8 cellular contexts compared by ENCODE assay signal in genomic region chr1:155255243-155256100, GRCh38. TPM values are rescaled to one million over a fixed set of nuclear protein-coding genes. Genes with fewer than 3 reads are reported as not detected.
DNase-seq lines count a peak whose midpoint lies in the region; ATAC-seq and TF ChIP-seq lines count a peak whose summit lies in the region.

A gene with protein sequence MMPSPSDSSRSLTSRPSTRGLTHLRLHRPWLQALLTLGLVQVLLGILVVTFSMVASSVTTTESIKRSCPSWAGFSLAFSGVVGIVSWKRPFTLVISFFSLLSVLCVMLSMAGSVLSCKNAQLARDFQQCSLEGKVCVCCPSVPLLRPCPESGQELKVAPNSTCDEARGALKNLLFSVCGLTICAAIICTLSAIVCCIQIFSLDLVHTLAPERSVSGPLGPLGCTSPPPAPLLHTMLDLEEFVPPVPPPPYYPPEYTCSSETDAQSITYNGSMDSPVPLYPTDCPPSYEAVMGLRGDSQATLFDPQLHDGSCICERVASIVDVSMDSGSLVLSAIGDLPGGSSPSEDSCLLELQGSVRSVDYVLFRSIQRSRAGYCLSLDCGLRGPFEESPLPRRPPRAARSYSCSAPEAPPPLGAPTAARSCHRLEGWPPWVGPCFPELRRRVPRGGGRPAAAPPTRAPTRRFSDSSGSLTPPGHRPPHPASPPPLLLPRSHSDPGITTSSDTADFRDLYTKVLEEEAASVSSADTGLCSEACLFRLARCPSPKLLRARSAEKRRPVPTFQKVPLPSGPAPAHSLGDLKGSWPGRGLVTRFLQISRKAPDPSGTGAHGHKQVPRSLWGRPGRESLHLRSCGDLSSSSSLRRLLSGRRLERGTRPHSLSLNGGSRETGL (minus strand): TSS chr1:155255483. CDS start chr1:155254877, 606 bp downstream.

- peak within 1 kb of the TSS; percentile 76; the same call in 1 of the 2 replicates for H3K27ac ChIP-seq in GM23338 (ENCODE audit: low read depth)
- peak within 1 kb of the TSS; percentile 90 to 100 (median 98) for H3K27ac ChIP-seq in heart right ventricle
- peak within 1 kb of the TSS; percentile 87 for H3K27ac ChIP-seq in urinary bladder (ENCODE audit: low read depth)

- no peaks in the 10 kb centered on the region for H4K20me1 ChIP-seq in GM23338 (replicated peaks; ENCODE audit: insufficient read depth)

- H3K27ac Mint-ChIP-seq in Caco-2 (ENCODE audit: unreplicated experiment) (peak within 1 kb of the TSS; percentile 93), GM23338 (peak within 1 kb of the TSS; percentile 57)
- H3K27ac Mint-ChIP-seq in T-helper 1 cell treated with Interleukin-12 subunit alpha and Interleukin-12 subunit beta and Interleukin-4 antibody, amounts not matched to agents 30 μg/mL and 1 μg/mL, for 36 hours: peak within 1 kb of the TSS; percentile 73

- H3K4me3 ChIP-seq in Caco-2 (ENCODE audit: low read depth, low read length) (peak within 1 kb of the TSS; percentile 52), GM23338 (peak within 1 kb of the TSS; percentile 89), heart right ventricle (peak within 1 kb of the TSS; percentile 64 to 99 (median 92)), urinary bladder (ENCODE audit: low read depth, low read length) (peak within 1 kb of the TSS; percentile 75)

- peak; percentile 79 for ATAC-seq in GM23338
- peak; percentile 88 to 95 (median 91) for ATAC-seq in heart right ventricle

- 1 to 4% methylated on average over 45 to 57 of the region's 57 CpGs for WGBS in heart right ventricle, 2 donors
- under 1% methylated on average over 57 of the region's 57 CpGs for WGBS in urinary bladder

- H3K36me3 ChIP-seq in Caco-2 (ENCODE audit: control insufficient read depth, insufficient read depth, low read length) (no peaks in the 10 kb centered on the region), GM23338 (ENCODE audit: insufficient read depth) (peaks cover 9% of the 10 kb centered on the region; the same call in 1 of the 2 replicates), heart right ventricle (peaks cover 0 to 41% (median 19%) of the 10 kb centered on the region in 9 donors), urinary bladder (ENCODE audit: insufficient read depth) (peaks cover 2% of the 10 kb centered on the region)

- H3K9me2 ChIP-seq in GM23338 (ENCODE audit: insufficient read depth): no peaks in the 10 kb centered on the region

- H3K27me3 ChIP-seq in Caco-2 (replicated peaks; ENCODE audit: control insufficient read depth, insufficient read depth, low read length): no peaks in the 10 kb centered on the region
- H3K27me3 ChIP-seq in GM23338 (ENCODE audit: insufficient read depth): no peaks in the 10 kb centered on the region
- H3K27me3 ChIP-seq in heart right ventricle: no peaks in the 10 kb centered on the region

- H3K4me1 Mint-ChIP-seq in Caco-2 (ENCODE audit: low read depth, unreplicated experiment) (peaks cover 22% of the 10 kb centered on the region), GM23338 (peaks cover 28% of the 10 kb centered on the region)
- peaks cover 40% of the 10 kb centered on the region for H3K4me1 Mint-ChIP-seq in T-helper 1 cell treated with Interleukin-12 subunit alpha and Interleukin-12 subunit beta and Interleukin-4 antibody, amounts not matched to agents 30 μg/mL and 1 μg/mL, for 36 hours (ENCODE audit: low read depth)

- H3F3A ChIP-seq in GM23338 (replicated peaks; ENCODE audit: low read depth): peaks cover 15% of the 10 kb centered on the region; the same call in 1 of the 2 replicates

- TF ChIP-seq CTCF in Caco-2 (IDR thresholded peaks at IDR 0.05; ENCODE audit: insufficient read depth in 1 of 2, low read depth in 1 of 2, low read length in 1 of 2, severe bottlenecking in 1 of 2, unreplicated experiment in 1 of 2) (peak in 1 of 2 experiments; percentile 32), GM23338 (conservative IDR thresholded peaks at IDR 0.05; ENCODE audit: low read depth in 2 of 2) (no peak), heart right ventricle (IDR thresholded peaks at IDR 0.05) (peak in 1 of 9 donors; percentile 10)

- H3K4me2 ChIP-seq in GM23338: peak within 1 kb of the TSS; percentile 98

- BruUV-seq in Caco-2 (replicated peaks; lab: Mats Ljungman, UMichigan): no TSS peak

- H2AFZ ChIP-seq in GM23338: peak within 1 kb of the TSS; percentile 88

- H3K4me3 Mint-ChIP-seq in Caco-2 (ENCODE audit: unreplicated experiment): peak within 1 kb of the TSS; percentile 92
- H3K4me3 Mint-ChIP-seq in GM23338: peak within 1 kb of the TSS; percentile 83
- H3K4me3 Mint-ChIP-seq in T-helper 1 cell treated with Interleukin-12 subunit alpha and Interleukin-12 subunit beta and Interleukin-4 antibody, amounts not matched to agents 30 μg/mL and 1 μg/mL, for 36 hours: peak within 1 kb of the TSS; percentile 80

- H3K36me3 Mint-ChIP-seq in Caco-2 (ENCODE audit: insufficient read depth, unreplicated experiment) (peaks cover 31% of the 10 kb centered on the region), GM23338 (ENCODE audit: low read depth) (peaks cover 25% of the 10 kb centered on the region)
- H3K36me3 Mint-ChIP-seq in T-helper 1 cell treated with Interleukin-12 subunit alpha and Interleukin-12 subunit beta and Interleukin-4 antibody, amounts not matched to agents 30 μg/mL and 1 μg/mL, for 36 hours (ENCODE audit: low read depth): peaks cover 23% of the 10 kb centered on the region

- H3K79me2 ChIP-seq in GM23338 (replicated peaks; ENCODE audit: insufficient read depth): no peaks in the 10 kb centered on the region; the same call in none of the 2 replicates

- DNase-seq in Caco-2: peak; percentile 90 to 91
- peak; percentile 96 for DNase-seq in GM23338 (ENCODE audit: low spot score)
- DNase-seq in NCI-H1417 treated with DMSO at 0.1 percent for 48 hours (lab: John Stamatoyannopoulos, UW): peak; percentile 32
- DNase-seq in amniotic stem cell (lab: John Stamatoyannopoulos, UW): peak; percentile 39
- peak; percentile 91 for DNase-seq in heart right ventricle
- DNase-seq in posterior cingulate gyrus: peak; percentile 83 to 98 (median 92)

- H3K9me3 Mint-ChIP-seq in Caco-2 (ENCODE audit: unreplicated experiment) (no peaks in the 10 kb centered on the region), GM23338 (no peaks in the 10 kb centered on the region)
- no peaks in the 10 kb centered on the region for H3K9me3 Mint-ChIP-seq in T-helper 1 cell treated with Interleukin-12 subunit alpha and Interleukin-12 subunit beta and Interleukin-4 antibody, amounts not matched to agents 30 μg/mL and 1 μg/mL, for 36 hours

- H3K4me1 ChIP-seq in Caco-2: peaks cover 4% of the 10 kb centered on the region; the same call in 1 of the 2 replicates
- H3K4me1 ChIP-seq in GM23338 (ENCODE audit: insufficient read depth): peaks cover 12% of the 10 kb centered on the region; the same call in 1 of the 2 replicates
- peaks cover 10 to 45% (median 32%) of the 10 kb centered on the region in 9 donors for H3K4me1 ChIP-seq in heart right ventricle
- H3K4me1 ChIP-seq in urinary bladder (ENCODE audit: insufficient read depth): no peaks in the 10 kb centered on the region

- CTCF ChIA-PET in Caco-2 (lab: Charles Lee): interaction anchor here (0.5 to 1.6 kb wide), 6 partner anchors 18 to 720 kb away, joined by 3 to 7 read pairs (median 4); partner anchors contain the start of genes CLK2 and FDPS

- H3K27me3 Mint-ChIP-seq in Caco-2 (ENCODE audit: insufficient read depth, unreplicated experiment): no peaks in the 10 kb centered on the region
- H3K27me3 Mint-ChIP-seq in GM23338 (ENCODE audit: insufficient read depth, low read depth, poor library complexity): peaks cover 16% of the 10 kb centered on the region
- H3K27me3 Mint-ChIP-seq in T-helper 1 cell treated with Interleukin-12 subunit alpha and Interleukin-12 subunit beta and Interleukin-4 antibody, amounts not matched to agents 30 μg/mL and 1 μg/mL, for 36 hours (ENCODE audit: low read depth): no peaks in the 10 kb centered on the region

- POLR2A ChIA-PET in Caco-2 (lab: Charles Lee): interaction anchor here (0.6 to 0.9 kb wide), 2 partner anchors 17 to 68 kb away, joined by 3 to 5 read pairs; partner anchors contain the start of gene CLK2

- intact Hi-C loops in Caco-2 (cut with micrococcal nuclease; ENCODE audit: unreplicated experiment) (loop anchor here (1.0 kb wide), 1 partner anchor 53 kb away; the partner anchor contains the start of gene FDPS), heart right ventricle (cut with DNase I) (loop anchor here in 3 of 10 donors (1.0 to 10.0 kb wide), 3 partner anchors 53 to 339 kb away; partner anchors contain the start of gene FDPS (in 1 of the 3)), posterior cingulate gyrus (cut with DNase I) (loop anchor here (10.0 kb wide), 1 partner anchor 249 kb away; no protein-coding TSS in a partner anchor)

- H3K9me3 ChIP-seq in Caco-2 (no peaks in the 10 kb centered on the region), heart right ventricle (no peaks in the 10 kb centered on the region)

TF ChIP-seq in GM23338, 12 proteins besides CTCF, POLR2A, EP300 and RAD21:
- TF ChIP-seq ZNF331 (CRISPR knock-in tag; IDR thresholded peaks at IDR 0.05; ENCODE audit: low read depth) (no peak), POLR2AphosphoS5 (IDR thresholded peaks at IDR 0.05; ENCODE audit: low read depth) (peak; percentile 87), CREB1 (CRISPR knock-in tag; IDR thresholded peaks at IDR 0.05; ENCODE audit: low read depth) (0 out of 2 replicates have a peak, but pooled peaks have one; percentile 24), STAT1 (IDR thresholded peaks at IDR 0.05; ENCODE audit: unreplicated experiment) (no peak), EZH2phosphoT487 (IDR thresholded peaks at IDR 0.05; ENCODE audit: unreplicated experiment) (no peak)
- TF ChIP-seq, protein P1, sequence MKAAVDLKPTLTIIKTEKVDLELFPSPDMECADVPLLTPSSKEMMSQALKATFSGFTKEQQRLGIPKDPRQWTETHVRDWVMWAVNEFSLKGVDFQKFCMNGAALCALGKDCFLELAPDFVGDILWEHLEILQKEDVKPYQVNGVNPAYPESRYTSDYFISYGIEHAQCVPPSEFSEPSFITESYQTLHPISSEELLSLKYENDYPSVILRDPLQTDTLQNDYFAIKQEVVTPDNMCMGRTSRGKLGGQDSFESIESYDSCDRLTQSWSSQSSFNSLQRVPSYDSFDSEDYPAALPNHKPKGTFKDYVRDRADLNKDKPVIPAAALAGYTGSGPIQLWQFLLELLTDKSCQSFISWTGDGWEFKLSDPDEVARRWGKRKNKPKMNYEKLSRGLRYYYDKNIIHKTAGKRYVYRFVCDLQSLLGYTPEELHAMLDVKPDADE (IDR thresholded peaks at IDR 0.05): peak; percentile 79
TF ChIP-seq in GM23338: peak in this region for 3.

RNA-seq across cellular contexts. Expression of the gene that starts here (rescaled TPM):
- total RNA-seq in Caco-2 (2022): 33.1 and 36.6 TPM in 2 replicates
- total RNA-seq in GM23338 (2014; rRNA removed; shearing (Covaris generic)): 34.7 and 46.3 TPM in 2 replicates
- polyA plus RNA-seq in GM23338 (2016; fragmentation: Nextera tagmentation; extraction: Ambion mirVana): 18.6 and 19.5 TPM in 2 replicates
- total RNA-seq in heart right ventricle: 10 to 100 TPM in 7 of 10 donors, 1 to 10 TPM in 3; 8.6 to 21.0 (median 11.3) TPM
- polyA plus RNA-seq in heart right ventricle: 10 to 100 TPM in 1 of 2 donors, 1 to 10 TPM in 1; 7.1 to 13.7 TPM
- total RNA-seq in urinary bladder: 2.6 TPM
- polyA plus RNA-seq in urinary bladder: 37.8 TPM

Comparison
In these comparisons a context has a peak if more than half of its experiments do, and no peak if none do; other contexts are left out.
1. Peak in every context shown above with its lines: DNase-seq, ATAC-seq, H3K4me3 ChIP-seq and H3K27ac ChIP-seq.
2. DNase-seq: peak in every context shown above with its lines; median percentile 96 in GM23338; 92 in posterior cingulate gyrus; 91 in heart right ventricle; 90 in Caco-2; 39 in amniotic stem cell; 32 in NCI-H1417 treated with DMSO at 0.1 percent for 48 hours.